In the genomic region with DNA sequence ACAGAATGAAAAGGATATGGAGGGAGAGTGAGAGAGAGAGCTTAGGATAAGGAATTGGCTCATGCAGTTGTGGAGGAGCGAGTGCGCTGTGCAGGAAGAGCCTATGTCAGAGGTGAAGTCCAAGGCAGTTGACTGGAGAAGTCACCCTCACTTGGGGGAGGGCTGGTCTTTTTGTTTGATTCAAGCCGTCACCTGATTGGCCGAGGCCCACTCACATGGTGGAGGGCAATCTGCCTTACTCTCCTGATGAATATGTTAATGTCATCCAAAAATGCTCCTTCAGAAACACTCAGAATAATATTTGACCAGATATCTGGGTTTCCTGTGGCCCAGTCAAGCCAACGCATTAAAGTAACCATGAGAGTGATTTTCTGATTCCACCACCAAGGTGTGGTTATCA, we compare ENCODE assay signal across 17 cellular contexts.
DNase-seq lines count a peak whose midpoint lies in the region; ATAC-seq, FAIRE-seq and TF ChIP-seq lines count a peak whose summit lies in the region.
"Had no signal": no experiment of that assay in that cellular context is flagged by ENCODE, and none has a peak within 500 bp of the region (broad histone marks: within the 10 kb centered on the region; RNA-seq: fewer than 3 reads in every experiment).

No MANE protein-coding gene starts in this region.

- H3K9ac ChIP-seq in K562 (ENCODE audit: insufficient read depth in 1 of 2, low read depth in 2 of 2, low read length in 2 of 2) = no peak overlapping the region

- H3K27ac ChIP-seq in HEK293 (ENCODE audit: extremely low read depth, low read depth, low read length) (no peak overlapping the region), K562 (ENCODE audit: extremely low read depth, low read depth, low read length) (no peak overlapping the region)

- no peaks in the 10 kb centered on the region for H3K79me2 ChIP-seq in K562 (ENCODE audit: control insufficient read depth, insufficient read depth, low read length)

- no peaks in the 10 kb centered on the region for H3K9me3 ChIP-seq in HEK293 (ENCODE audit: control insufficient read depth, insufficient read depth, low read depth, low read length)
- H3K9me3 ChIP-seq in K562 (replicated peaks; ENCODE audit: control insufficient read depth, insufficient read depth, low read depth, low read length) = no peaks in the 10 kb centered on the region

- no peaks in the 10 kb centered on the region for H4K20me1 ChIP-seq in K562 (replicated peaks; ENCODE audit: control insufficient read depth, insufficient read depth, low read length)

- no peak for TF ChIP-seq RAD21 in K562 (CRISPR knock-in tag; conservative IDR thresholded peaks at IDR 0.05 in 1 of 2, IDR thresholded peaks at IDR 0.05 in 1 of 2)

- intact Hi-C loops in K562 (cut with micrococcal nuclease) = no loop called here

- H3K27ac Mint-ChIP-seq in progenitor cell of endocrine pancreas = peak overlapping the region; percentile 62
- H3K27ac Mint-ChIP-seq: CD4-positive, alpha-beta memory T cell had no signal

- ATAC-seq in K562 = no peak

- no peaks in the 10 kb centered on the region for H3K27me3 ChIP-seq in K562 (ENCODE audit: control insufficient read depth in 2 of 2, insufficient read depth in 2 of 2, low read length in 2 of 2)

- CTCF ChIA-PET in HEK293 (lab: Yijun Ruan, JAX) (interaction anchor here (0.7 kb wide), 1 partner anchor 92 kb away, joined by 3 read pairs; no protein-coding TSS in a partner anchor), K562 (lab: Yijun Ruan, JAX; ENCODE audit: low intra/inter-chr PET ratio) (no interaction called here)

- H3K9me1 ChIP-seq in K562 (ENCODE audit: control insufficient read depth, insufficient read depth, low read length) = no peaks in the 10 kb centered on the region

- POLR2A ChIA-PET in HEK293 (lab: Yijun Ruan, JAX) (no interaction called here), K562 (lab: Yijun Ruan, JAX) (no interaction called here)

- peak; percentile 29 for FAIRE-seq in K562 (lab: Jason Lieb, UNC)
- FAIRE-seq: GM12892, H1 had no signal

- H3K4me3 ChIP-seq in HEK293 (ENCODE audit: low read depth, low read length) (no peak overlapping the region), K562 (no peak overlapping the region)

- no peak for TF ChIP-seq CTCF in HEK293 (tag by site-specific recombination; IDR thresholded peaks at IDR 0.05)
- no peak for TF ChIP-seq CTCF in K562 (IDR thresholded peaks at IDR 0.05 in 2 of 3, conservative IDR thresholded peaks at IDR 0.05 in 1 of 3; ENCODE audit: insufficient read depth in 2 of 3, low read depth in 1 of 3, low read length in 3 of 3)
- TF ChIP-seq CTCF in progenitor cell of endocrine pancreas (IDR thresholded peaks at IDR 0.05; ENCODE audit: unreplicated experiment) = no peak

- no peak for TF ChIP-seq POLR2A in K562 (conservative IDR thresholded peaks at IDR 0.05)

- no peaks in the 10 kb centered on the region for H3K4me1 ChIP-seq in HEK293 (ENCODE audit: control insufficient read depth, insufficient read depth, low read length)
- H3K4me1 ChIP-seq in K562 (replicated peaks in 1 of 2; ENCODE audit: control insufficient read depth in 2 of 2, insufficient read depth in 2 of 2, low read length in 2 of 2) = no peaks in the 10 kb centered on the region

- H3K4me3 Mint-ChIP-seq in progenitor cell of endocrine pancreas (ENCODE audit: low read depth) = no peak overlapping the region
- H3K4me3 Mint-ChIP-seq: CD4-positive, alpha-beta memory T cell had no signal

- peaks cover 8% of the 10 kb centered on the region for H3K4me1 Mint-ChIP-seq in progenitor cell of endocrine pancreas (ENCODE audit: low read depth)
- H3K4me1 Mint-ChIP-seq: CD4-positive, alpha-beta memory T cell had no signal

- 93% methylated on average over 5 of the region's 5 CpGs for WGBS in K562 (ENCODE audit: insufficient coverage, low coverage, missing lambda C conversion rate)

- peaks cover 0 to 27% of the 10 kb centered on the region in 2 experiments; a peak in 2 of 3 replicates for H3K36me3 ChIP-seq in HEK293 (ENCODE audit: control insufficient read depth in 2 of 2, insufficient read depth in 1 of 2, low read length in 2 of 2)
- H3K36me3 ChIP-seq in K562 (ENCODE audit: control insufficient read depth, insufficient read depth, low read length) = no peaks in the 10 kb centered on the region; the same call in 2 of the 3 replicates

- H3K27me3 Mint-ChIP-seq in progenitor cell of endocrine pancreas = no peaks in the 10 kb centered on the region
- H3K27me3 Mint-ChIP-seq: CD4-positive, alpha-beta memory T cell had no signal

- DNase-seq in K562 (ENCODE audit: extremely low read depth in 1 of 4, low spot score in 3 of 4) (no peak), progenitor cell of endocrine pancreas (ENCODE audit: low spot score, unreplicated experiment) (no peak), NCI-H226 (no peak), HUDEP-2 (lab: John Stamatoyannopoulos, UW; ENCODE audit: unreplicated experiment in 76 of 76) (no peak), iPS-NIHi7 (ENCODE audit: extremely low spot score) (no peak)
- DNase-seq: C1 segment of cervical spinal cord; Calu3; CD4-positive, alpha-beta memory T cell; COR-L47; DMS53; DMS79 treated with DMSO at 0.1 percent for 48 hours; GF-D8; H7; HCEC 1CT had no signal

- H3K9me3 Mint-ChIP-seq in progenitor cell of endocrine pancreas (ENCODE audit: low read depth) = no peaks in the 10 kb centered on the region
- H3K9me3 Mint-ChIP-seq: CD4-positive, alpha-beta memory T cell had no signal

- H2AFZ ChIP-seq in K562 (ENCODE audit: low read depth, low read length) = no peak overlapping the region

- no peak for TF ChIP-seq EP300 in K562 (IDR thresholded peaks at IDR 0.05; ENCODE audit: low read length)

- BruUV-seq in K562 (replicated peaks; lab: Mats Ljungman, UMichigan) = no TSS peak

- no peak overlapping the region for H3K4me2 ChIP-seq in K562 (ENCODE audit: insufficient read depth, low read length)

- peaks cover 22% of the 10 kb centered on the region for H3K36me3 Mint-ChIP-seq in progenitor cell of endocrine pancreas (ENCODE audit: insufficient read depth)

- in situ Hi-C loops in K562 (cut with MboI) = no loop called here

TF ChIP-seq in HEK293, 187 proteins besides CTCF, POLR2A, EP300 and RAD21:
- TF ChIP-seq ZBTB1 (tag by site-specific recombination; IDR thresholded peaks at IDR 0.05) = no peak
- no peak for TF ChIP-seq ZNF423 (tag by site-specific recombination; IDR thresholded peaks at IDR 0.05)
- TF ChIP-seq, protein P1, sequence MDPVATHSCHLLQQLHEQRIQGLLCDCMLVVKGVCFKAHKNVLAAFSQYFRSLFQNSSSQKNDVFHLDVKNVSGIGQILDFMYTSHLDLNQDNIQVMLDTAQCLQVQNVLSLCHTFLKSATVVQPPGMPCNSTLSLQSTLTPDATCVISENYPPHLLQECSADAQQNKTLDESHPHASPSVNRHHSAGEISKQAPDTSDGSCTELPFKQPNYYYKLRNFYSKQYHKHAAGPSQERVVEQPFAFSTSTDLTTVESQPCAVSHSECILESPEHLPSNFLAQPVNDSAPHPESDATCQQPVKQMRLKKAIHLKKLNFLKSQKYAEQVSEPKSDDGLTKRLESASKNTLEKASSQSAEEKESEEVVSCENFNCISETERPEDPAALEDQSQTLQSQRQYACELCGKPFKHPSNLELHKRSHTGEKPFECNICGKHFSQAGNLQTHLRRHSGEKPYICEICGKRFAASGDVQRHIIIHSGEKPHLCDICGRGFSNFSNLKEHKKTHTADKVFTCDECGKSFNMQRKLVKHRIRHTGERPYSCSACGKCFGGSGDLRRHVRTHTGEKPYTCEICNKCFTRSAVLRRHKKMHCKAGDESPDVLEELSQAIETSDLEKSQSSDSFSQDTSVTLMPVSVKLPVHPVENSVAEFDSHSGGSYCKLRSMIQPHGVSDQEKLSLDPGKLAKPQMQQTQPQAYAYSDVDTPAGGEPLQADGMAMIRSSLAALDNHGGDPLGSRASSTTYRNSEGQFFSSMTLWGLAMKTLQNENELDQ (tag by site-specific recombination; IDR thresholded peaks at IDR 0.05; ENCODE audit: low read depth) = no peak
- TF ChIP-seq ZNF404 (tag by site-specific recombination; IDR thresholded peaks at IDR 0.05) = no peak
- peak; percentile 73 for TF ChIP-seq ZNF10 (tag by site-specific recombination; IDR thresholded peaks at IDR 0.05)
- no peak for TF ChIP-seq ZNF549 (tag by site-specific recombination; IDR thresholded peaks at IDR 0.05)
- no peak for TF ChIP-seq ZNF2 (tag by site-specific recombination; IDR thresholded peaks at IDR 0.05)

TF ChIP-seq in K562, 482 proteins besides CTCF, POLR2A, EP300 and RAD21:
- TF ChIP-seq ZNF134 (CRISPR knock-in tag; conservative IDR thresholded peaks at IDR 0.05) (peak; percentile 62), ZBTB33 (CRISPR knock-in tag; IDR thresholded peaks at IDR 0.05) (no peak), TAF9B (IDR thresholded peaks at IDR 0.05; ENCODE audit: partially characterized antibody) (no peak)
